ENCODE assay signal across 21 cellular contexts in genomic region chr15:94563455-94563854, GRCh38.
A peak's percentile ranks its signal among the peaks of the same experiment; 100 is the strongest.
DNase-seq lines count a peak whose midpoint lies in the region; ATAC-seq, FAIRE-seq and TF ChIP-seq lines count a peak whose summit lies in the region.
"Had no signal": no experiment of that assay in that cellular context is flagged by ENCODE, and none has a peak within 500 bp of the region (broad histone marks: within the 10 kb centered on the region; RNA-seq: fewer than 3 reads in every experiment).

No MANE protein-coding gene starts in this region.

- no peak overlapping the region for H2AK5ac ChIP-seq in IMR-90 (ENCODE audit: low read depth, low read length)

- no peak overlapping the region for H4K8ac ChIP-seq in IMR-90 (ENCODE audit: low read depth in 2 of 2, low read length in 2 of 2)

- peaks cover 2% of the 10 kb centered on the region; the same call in 1 of the 2 replicates for H3K9me3 ChIP-seq in IMR-90 (ENCODE audit: control insufficient read depth, insufficient read depth, low read length)
- H3K9me3 ChIP-seq: Caco-2 had no signal

- H3K9me1 ChIP-seq in IMR-90 (ENCODE audit: insufficient read depth, low read length), result no peaks in the 10 kb centered on the region

- intact Hi-C loops in IMR-90 (cut with micrococcal nuclease), result loop anchor here (5.0 kb wide), 1 partner anchor 1979 kb away; no protein-coding TSS in a partner anchor

- in situ Hi-C loops in IMR-90 (cut with MboI; ENCODE audit: low sequenced_read_pairs), result no loop called here

- no peak overlapping the region for H2AFZ ChIP-seq in IMR-90 (replicated peaks; ENCODE audit: low read length, poor library complexity)
- H2AFZ ChIP-seq: GM23248 had no signal

- WGBS in IMR-90 (ENCODE audit: extremely low coverage in 2 of 2, insufficient read length in 1 of 2), 2 experiments, result no CpG with 5 or more reads among the region's 2 CpGs

- no peaks in the 10 kb centered on the region for H3K27me3 ChIP-seq in IMR-90 (ENCODE audit: control insufficient read depth, insufficient read depth, low read length)
- H3K27me3 ChIP-seq: BLaER1 had no signal

- CTCF ChIA-PET in IMR-90 (lab: Yijun Ruan, JAX), result no interaction called here

- H4K20me1 ChIP-seq in IMR-90 (ENCODE audit: insufficient read depth, low read length), result no peaks in the 10 kb centered on the region
- H4K20me1 ChIP-seq: BLaER1 had no signal

- H3K27ac ChIP-seq in IMR-90 (ENCODE audit: insufficient read depth, low read length), result no peak overlapping the region
- H3K27ac ChIP-seq: BLaER1, C4-2B, GM23248 had no signal

- no peak for TF ChIP-seq CTCF in IMR-90 (conservative IDR thresholded peaks at IDR 0.05; ENCODE audit: low read depth, low read length)

- no peak for DNase-seq in IMR-90
- no peak for DNase-seq in frontal cortex (ENCODE audit: low spot score in 2 of 2)
- DNase-seq in SHP77 (lab: John Stamatoyannopoulos, UW), result no peak
- no peak for DNase-seq in GM03348 (ENCODE audit: low spot score)
- DNase-seq in central memory CD4-positive, alpha-beta T cell, result no peak
- DNase-seq: 8988T; Caco-2; CD4-positive, CD25-positive, alpha-beta regulatory T cell; CD8-positive, alpha-beta T cell; DMS153; DND-41; GM23248; H7; HCEC 1CT had no signal

- no peak overlapping the region for H3K4ac ChIP-seq in IMR-90 (ENCODE audit: low read depth, low read length)

- no peak for ATAC-seq in IMR-90 (ENCODE audit: low read depth)
- ATAC-seq: CD8-positive, alpha-beta T cell; GM12878 had no signal

- H2BK5ac ChIP-seq in IMR-90 (ENCODE audit: low read depth, low read length, poor library complexity, severe bottlenecking), result no peak overlapping the region

- POLR2A ChIA-PET in IMR-90 (lab: Charles Lee; ENCODE audit: unreplicated experiment), result no interaction called here

- no peak overlapping the region for H3K9ac ChIP-seq in IMR-90 (ENCODE audit: low read depth, low read length)
- H3K9ac ChIP-seq: BLaER1, GM23248 had no signal

- no peak overlapping the region for H2AK9ac ChIP-seq in IMR-90 (replicated peaks; ENCODE audit: low read depth, low read length, poor library complexity)

- H3K79me1 ChIP-seq in IMR-90 (ENCODE audit: low read depth in 1 of 2, low read length in 2 of 2), result no peaks in the 10 kb centered on the region

- no peak for TF ChIP-seq RAD21 in IMR-90 (IDR thresholded peaks at IDR 0.05; ENCODE audit: low read length)

- no peak overlapping the region for H3K4me3 ChIP-seq in IMR-90 (ENCODE audit: insufficient read depth, low read depth, low read length)
- H3K4me3 ChIP-seq: BLaER1, GM12878, GM23248 had no signal

- H3K36me3 ChIP-seq in IMR-90 (ENCODE audit: control insufficient read depth, insufficient read depth, low read length), result no peaks in the 10 kb centered on the region
- H3K36me3 ChIP-seq: BLaER1 had no signal

- TF ChIP-seq POLR2A in IMR-90 (IDR thresholded peaks at IDR 0.05; ENCODE audit: low read depth, low read length), result no peak

- peak; percentile 41 for FAIRE-seq in A204.1 (lab: Jason Lieb, UNC)
- peak; percentile 39 for FAIRE-seq in frontal cortex (lab: Jason Lieb, UNC)
- FAIRE-seq: G401.6, GM12878, GM19239, H1 had no signal

- H3K4me1 ChIP-seq in IMR-90 (ENCODE audit: control insufficient read depth, insufficient read depth, low read length), result no peaks in the 10 kb centered on the region
- H3K4me1 ChIP-seq: BLaER1, Caco-2 had no signal

- dilution Hi-C loops in IMR-90 (cut with HindIII; ENCODE audit: low sequenced_read_pairs, unreplicated experiment), result no loop called here

- no peak overlapping the region for H4K91ac ChIP-seq in IMR-90 (ENCODE audit: insufficient read depth, low read depth, low read length)

- H3K4me2 ChIP-seq in IMR-90 (ENCODE audit: low read depth, low read length), result no peak overlapping the region
- H3K4me2 ChIP-seq: BLaER1 had no signal

- H2BK15ac ChIP-seq in IMR-90 (ENCODE audit: low read depth, low read length), result no peak overlapping the region

- BruUV-seq in IMR-90 (replicated peaks; lab: Mats Ljungman, UMichigan), result no TSS peak

- H3K18ac ChIP-seq in IMR-90 (ENCODE audit: low read depth, low read length), result no peak overlapping the region

- no peak overlapping the region for H2BK120ac ChIP-seq in IMR-90 (ENCODE audit: low read depth, low read length)

- no peak overlapping the region for H3K23ac ChIP-seq in IMR-90 (ENCODE audit: low read depth, low read length)

- H3K14ac ChIP-seq in IMR-90 (replicated peaks; ENCODE audit: low read depth, low read length), result no peak overlapping the region

- no peak overlapping the region for H4K5ac ChIP-seq in IMR-90 (ENCODE audit: low read depth, low read length)

- no peak overlapping the region for H2BK20ac ChIP-seq in IMR-90 (ENCODE audit: low read depth, low read length)

- no peak overlapping the region for H3K56ac ChIP-seq in IMR-90 (ENCODE audit: extremely low read depth, insufficient read depth, low read length)

TF ChIP-seq in IMR-90, 13 proteins besides CTCF, POLR2A, EP300 and RAD21:
- TF ChIP-seq ELK1 (IDR thresholded peaks at IDR 0.05; ENCODE audit: borderline replicate concordance, low read depth, low read length) (no peak), CEBPB (IDR thresholded peaks at IDR 0.05; ENCODE audit: low read depth, low read length) (no peak), NFE2L2 (IDR thresholded peaks at IDR 0.05; ENCODE audit: low read depth, low read length) (no peak), MAFK (IDR thresholded peaks at IDR 0.05; ENCODE audit: low read depth, low read length) (peak; percentile 58), CHD1 (IDR thresholded peaks at IDR 0.05; ENCODE audit: low read depth, low read length) (no peak)
